ENCODE assay signal across 19 cellular contexts in genomic region chr10:31554556-31554955, GRCh38.
DNase-seq lines count a peak whose midpoint lies in the region; ATAC-seq and TF ChIP-seq lines count a peak whose summit lies in the region.
"Had no signal": no experiment of that assay in that cellular context is flagged by ENCODE, and none has a peak within 500 bp of the region (broad histone marks: within the 10 kb centered on the region; RNA-seq: fewer than 3 reads in every experiment).

No MANE protein-coding gene starts in this region.

- POLR2A ChIA-PET in AG04450 (lab: Yijun Ruan, JAX): no interaction called here

- peaks cover 6% of the 10 kb centered on the region for H3K27me3 ChIP-seq in AG04450 (ENCODE audit: control insufficient read depth, insufficient read depth, low read length)
- H3K27me3 ChIP-seq: ascending aorta, gastrocnemius medialis had no signal

- CTCF ChIA-PET in AG04450 (lab: Charles Lee): no interaction called here

- H3K4me3 ChIP-seq in AG04450 (ENCODE audit: low read depth, low read length) (no peak overlapping the region), foreskin fibroblast (ENCODE audit: low read depth in 1 of 2, low read length in 2 of 2) (no peak overlapping the region)
- H3K4me3 ChIP-seq: ascending aorta, gastrocnemius medialis, smooth muscle cell had no signal

- no peak overlapping the region for H3K27ac ChIP-seq in AG04450 (ENCODE audit: low read depth, low read length)
- H3K27ac ChIP-seq: ascending aorta, gastrocnemius medialis had no signal

- no peak for ATAC-seq in HG03175 (IDR thresholded peaks at IDR 0.05; ENCODE audit: unreplicated experiment)
- no peak for ATAC-seq in GM18861 (IDR thresholded peaks at IDR 0.05; ENCODE audit: unreplicated experiment)
- ATAC-seq: activated T-helper 17 cell treated with anti-CD3 and anti-CD28 coated beads, Interleukin-2, amount 50 U/mL, for 72 hours; gastrocnemius medialis had no signal

- peaks cover 8% of the 10 kb centered on the region; the same call in 1 of the 2 replicates for H3K9me3 ChIP-seq in AG04450 (ENCODE audit: control insufficient read depth, insufficient read depth, low read length)

- DNase-seq in AG04450 (ENCODE audit: low read depth, low spot score) (peak; percentile 34), H4 (ENCODE audit: low spot score) (peak; percentile 46), T1000 (lab: John Stamatoyannopoulos, UW) (peak; percentile 7), foreskin fibroblast (peak; percentile 44 to 58), NCI-H1105 treated with DMSO at 0.1 percent for 48 hours (lab: John Stamatoyannopoulos, UW) (no peak), foreskin melanocyte (no peak)
- DNase-seq: activated CD4-positive, alpha-beta T cell treated with anti-CD3 and anti-CD28 coated beads, Interleukin-2, amount 50 U/mL, for 4 hours; C1 segment of cervical spinal cord; DMS79 treated with DMSO at 0.1 percent for 48 hours; effector CD4-positive, alpha-beta T cell; gastrocnemius medialis; immature natural killer cell; NCI-H146; NCI-H524 treated with DMSO at 0.1 percent for 48 hours had no signal

- no peak for TF ChIP-seq CTCF in AG04450 (IDR thresholded peaks at IDR 0.05; ENCODE audit: low read depth, low read length)
- TF ChIP-seq CTCF in foreskin fibroblast (IDR thresholded peaks at IDR 0.05; ENCODE audit: low read depth, low read length): no peak

Comparison
In these comparisons a context has a peak if more than half of its experiments do, and no peak if none do; other contexts are left out.
1. DNase-seq: peak in AG04450 (single experiment), H4 (single experiment), T1000 (single experiment) and foreskin fibroblast (2 of 2); none in NCI-H1105 treated with DMSO at 0.1 percent for 48 hours (single experiment) and foreskin melanocyte (single experiment).